8 cellular contexts compared by ENCODE assay signal in genomic region chr7:83468251-83468739, GRCh38.
DNase-seq lines count a peak whose midpoint lies in the region; ATAC-seq lines count a peak whose summit lies in the region.

No MANE protein-coding gene starts in this region.

- peak; percentile 97 for DNase-seq in DMS53 (lab: John Stamatoyannopoulos, UW)
- peak; percentile 81 for DNase-seq in NCI-H446 treated with DMSO at 0.1 percent for 48 hours (lab: John Stamatoyannopoulos, UW)
- DNase-seq in caudate nucleus (lab: John Stamatoyannopoulos, UW) = peak in 54 of 61 donors; percentile 1 to 92 (median 50)
- no peak for DNase-seq in left lobe of liver (ENCODE audit: low spot score)
- DNase-seq in NCI-H524 treated with DMSO at 0.1 percent for 48 hours (lab: John Stamatoyannopoulos, UW) = no peak
- DNase-seq in effector CD8-positive, alpha-beta T cell (lab: John Stamatoyannopoulos, UW) = no peak

- H3K27ac ChIP-seq in caudate nucleus (ENCODE audit: low read depth, low read length) = no peak overlapping the region

- peak; percentile 97 for ATAC-seq in GM19463 (IDR thresholded peaks at IDR 0.05; ENCODE audit: unreplicated experiment)
- peak; percentile 97 for ATAC-seq in HG03432 (IDR thresholded peaks at IDR 0.05; ENCODE audit: unreplicated experiment)
- peak; percentile 48 for ATAC-seq in left lobe of liver

Comparison
In these comparisons a context has a peak if more than half of its experiments do, and no peak if none do; other contexts are left out.
1. DNase-seq: peak in DMS53 (single experiment), NCI-H446 treated with DMSO at 0.1 percent for 48 hours (single experiment) and caudate nucleus (54 of 61); none in left lobe of liver (single experiment), NCI-H524 treated with DMSO at 0.1 percent for 48 hours (single experiment) and effector CD8-positive, alpha-beta T cell (single experiment).
2. Peak in every context shown above with its lines, with median percentiles within 50 percentile points of each other: ATAC-seq.